ENCODE assay signal across 8 cellular contexts in the genomic region with DNA sequence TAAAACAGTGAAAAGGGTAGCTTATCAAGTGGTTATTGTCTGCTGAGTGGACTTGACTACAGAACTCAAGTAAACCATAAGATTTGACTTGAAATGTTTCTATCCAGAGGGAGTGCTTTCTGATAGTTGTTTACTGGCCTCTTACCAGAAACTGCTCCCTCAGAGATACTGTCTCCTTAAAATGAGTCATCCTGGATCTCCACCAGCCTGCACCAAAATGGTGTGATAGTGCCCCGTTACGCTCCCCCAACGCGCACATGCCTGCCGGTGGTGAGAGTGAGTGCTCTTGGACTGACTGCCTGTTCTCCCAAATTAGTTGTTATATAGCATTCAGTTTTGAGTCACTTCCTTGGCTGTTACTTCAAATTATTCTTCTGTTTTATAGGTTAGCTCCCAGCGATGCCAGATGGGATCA. TPM values are rescaled to one million over a fixed set of nuclear protein-coding genes. Genes with fewer than 3 reads are reported as not detected.
DNase-seq lines count a peak whose midpoint lies in the region; TF ChIP-seq lines count a peak whose summit lies in the region.

No MANE protein-coding gene starts in this region.

- no peaks in the 10 kb centered on the region for H3K27me3 ChIP-seq in osteoblast (ENCODE audit: insufficient read depth, low read length)
- H3K27me3 ChIP-seq in H7 (ENCODE audit: control insufficient read depth, insufficient read depth, low read length): no peaks in the 10 kb centered on the region

- peak; percentile 97 for DNase-seq in EL
- no peak for DNase-seq in SK-N-MC (ENCODE audit: low read depth, low spot score)
- DNase-seq in epithelial cell of esophagus (ENCODE audit: low read depth): peak; percentile 66
- DNase-seq in osteoblast (ENCODE audit: insufficient read length, low spot score, missing footprints): peak; percentile 92
- no peak for DNase-seq in activated CD4-positive, CD25-positive, alpha-beta regulatory T cell (lab: John Stamatoyannopoulos, UW)
- DNase-seq in H7: no peak
- no peak for DNase-seq in HT-29 (ENCODE audit: low spot score)
- DNase-seq in NOMO-1 (lab: John Stamatoyannopoulos, UW; ENCODE audit: unreplicated experiment in 2 of 2): no peak

- H3K4me3 ChIP-seq in SK-N-MC (no peak overlapping the region), epithelial cell of esophagus (ENCODE audit: low read length) (no peak overlapping the region), osteoblast (ENCODE audit: insufficient read depth, low read length) (no peak overlapping the region), H7 (ENCODE audit: insufficient read depth, low read depth, low read length) (no peak overlapping the region)

- TF ChIP-seq CTCF in epithelial cell of esophagus (IDR thresholded peaks at IDR 0.05; ENCODE audit: insufficient read depth, low read depth, low read length, missing control alignments) (no peak), osteoblast (IDR thresholded peaks at IDR 0.05; ENCODE audit: extremely low read depth, low read depth, low read length) (no peak)

- H3K4me2 ChIP-seq in osteoblast (ENCODE audit: insufficient read depth, low read length): peak overlapping the region; percentile 54

- H3K4me1 ChIP-seq in osteoblast (ENCODE audit: insufficient read depth, low read length): peaks cover 50% of the 10 kb centered on the region

- H3K9me3 ChIP-seq in SK-N-MC (ENCODE audit: low read depth, low read length): no peaks in the 10 kb centered on the region
- H3K9me3 ChIP-seq in osteoblast (ENCODE audit: low read depth, low read length): no peaks in the 10 kb centered on the region

- H4K20me1 ChIP-seq in osteoblast (ENCODE audit: insufficient read depth, low read length): peaks cover 62% of the 10 kb centered on the region

- peaks cover 46% of the 10 kb centered on the region for H3K79me2 ChIP-seq in osteoblast (ENCODE audit: insufficient read depth, low read length)

- no peak overlapping the region for H2AFZ ChIP-seq in osteoblast (ENCODE audit: low read length)

- H3K27ac ChIP-seq in SK-N-MC (peak overlapping the region; percentile 71; the same call in 1 of the 2 replicates), osteoblast (ENCODE audit: low read depth, low read length) (peak overlapping the region; percentile 65)

- H3K36me3 ChIP-seq in SK-N-MC (ENCODE audit: insufficient read depth, low read length) (peaks cover 68% of the 10 kb centered on the region), osteoblast (ENCODE audit: insufficient read depth, low read length) (peaks cover 41% of the 10 kb centered on the region), H7 (replicated peaks; ENCODE audit: control insufficient read depth, insufficient read depth, low read length) (peaks cover 26% of the 10 kb centered on the region)

- no peak overlapping the region for H3K9ac ChIP-seq in SK-N-MC (ENCODE audit: insufficient read length)

RNA-seq across cellular contexts. Expression of a gene that starts 22.9 kb away (rescaled TPM):
- 4.0 and 5.3 TPM in 2 replicates for total RNA-seq in osteoblast
- 0.70 and 0.83 TPM in 2 replicates for total RNA-seq in H7 (2014; rRNA removed; shearing (Covaris generic))
- total RNA-seq in HT-29 (2014; rRNA removed; shearing (Covaris generic)): not detected in 2 replicates

RNA-seq across cellular contexts. Expression of a gene that starts 22.9 kb away (rescaled TPM):
- total RNA-seq in osteoblast: 0.36 and 0.59 TPM in 2 replicates
- total RNA-seq in H7 (2014; rRNA removed; shearing (Covaris generic)): 1.7 and 2.4 TPM in 2 replicates
- 1.0 and 2.6 TPM in 2 replicates for total RNA-seq in HT-29 (2014; rRNA removed; shearing (Covaris generic))

RNA-seq across cellular contexts. Expression of a gene that starts 25.2 kb away (rescaled TPM):
- 39.1 and 74.0 TPM in 2 replicates for total RNA-seq in osteoblast
- 1.4 and 3.5 TPM in 2 replicates for total RNA-seq in H7 (2014; rRNA removed; shearing (Covaris generic))
- not detected in 2 replicates for total RNA-seq in HT-29 (2014; rRNA removed; shearing (Covaris generic))

Comparison
In these comparisons a context has a peak if more than half of its experiments do, and no peak if none do; other contexts are left out.
1. DNase-seq: peak in EL (single experiment), epithelial cell of esophagus (single experiment) and osteoblast (single experiment); none in SK-N-MC (single experiment), activated CD4-positive, CD25-positive, alpha-beta regulatory T cell (0 of 4), H7 (single experiment), HT-29 (single experiment) and NOMO-1 (0 of 2).